In genomic region chr4:108215055-108215454, GRCh38 we compare ENCODE assay signal across 24 cellular contexts. TPM values are rescaled to one million over a fixed set of nuclear protein-coding genes. Genes with fewer than 3 reads are reported as not detected.
DNase-seq lines count a peak whose midpoint lies in the region; ATAC-seq and FAIRE-seq lines count a peak whose summit lies in the region.
"Had no signal": no experiment of that assay in that cellular context is flagged by ENCODE, and none has a peak within 500 bp of the region (broad histone marks: within the 10 kb centered on the region; RNA-seq: fewer than 3 reads in every experiment).

No MANE protein-coding gene starts in this region.

- H3K9me3 ChIP-seq in small intestine (ENCODE audit: control insufficient read depth, low read depth) = no peaks in the 10 kb centered on the region
- H3K9me3 ChIP-seq in CD8-positive, alpha-beta memory T cell (ENCODE audit: low read length) = no peaks in the 10 kb centered on the region
- H3K9me3 ChIP-seq: Peyer's patch had no signal

- H3K4me3 ChIP-seq in small intestine (ENCODE audit: low read depth in 1 of 2, low read length in 2 of 2) = no peak overlapping the region
- no peak overlapping the region for H3K4me3 ChIP-seq in CD8-positive, alpha-beta memory T cell (ENCODE audit: low read length)
- H3K4me3 ChIP-seq: Peyer's patch, SK-N-MC had no signal

- peak; percentile 2 for DNase-seq in HT-29 (ENCODE audit: low spot score)
- DNase-seq in SW480 (ENCODE audit: low spot score) = peak; percentile 62
- DNase-seq in left colon = no peak
- DNase-seq in small intestine = peak; percentile 3
- DNase-seq in CD8-positive, alpha-beta memory T cell = no peak
- no peak for DNase-seq in caudate nucleus (lab: John Stamatoyannopoulos, UW)
- DNase-seq: C1 segment of cervical spinal cord; CD4-positive, alpha-beta memory T cell; DMS 273 treated with DMSO at 0.1 percent for 48 hours; KBM-7; NCI-H1048; NCI-H1417 treated with DMSO at 0.1 percent for 48 hours; NCI-H1694 treated with DMSO at 0.1 percent for 48 hours; NCI-H2081; NCI-H2227 treated with DMSO at 0.1 percent for 48 hours; NCI-H526 treated with DMSO at 0.1 percent for 48 hours; OCI-M1; Peyer's patch; SIG-M5 had no signal

- no peak overlapping the region for H3K27ac Mint-ChIP-seq in CD8-positive, alpha-beta memory T cell
- H3K27ac Mint-ChIP-seq: T-helper 1 cell treated with Interleukin-12 subunit alpha and Interleukin-12 subunit beta and Interleukin-4 antibody, amounts not matched to agents 30 μg/mL and 1 μg/mL, for 36 hours had no signal

- 77 to 88% (median 83%) methylated on average over 4 of the region's 4 CpGs for WGBS in small intestine, 3 donors

- no peak overlapping the region for H3K27ac ChIP-seq in small intestine (ENCODE audit: low read depth in 1 of 2, low read length in 1 of 2)
- H3K27ac ChIP-seq in CD8-positive, alpha-beta memory T cell (ENCODE audit: low read depth, low read length) = no peak overlapping the region
- no peak overlapping the region for H3K27ac ChIP-seq in caudate nucleus (ENCODE audit: low read depth, low read length)
- H3K27ac ChIP-seq: HL-60, Peyer's patch, SK-N-MC had no signal

- no peaks in the 10 kb centered on the region for H3K4me1 Mint-ChIP-seq in CD8-positive, alpha-beta memory T cell
- H3K4me1 Mint-ChIP-seq: CD4-positive, alpha-beta memory T cell had no signal

- CTCF ChIA-PET in CD8-positive, alpha-beta memory T cell (lab: Charles Lee) = no interaction called here

- no peaks in the 10 kb centered on the region for H3K27me3 ChIP-seq in small intestine (ENCODE audit: control insufficient read depth in 2 of 2, insufficient read depth in 2 of 2, low read length in 2 of 2)
- H3K27me3 ChIP-seq in CD8-positive, alpha-beta memory T cell (ENCODE audit: insufficient read depth, low read length, poor library complexity, severe bottlenecking) = no peaks in the 10 kb centered on the region
- H3K27me3 ChIP-seq: Peyer's patch had no signal

- ATAC-seq in left colon (peak; percentile 94), GM19351 (IDR thresholded peaks at IDR 0.05; ENCODE audit: unreplicated experiment) (no peak)
- ATAC-seq: HCT116 had no signal

- no peaks in the 10 kb centered on the region for H3K27me3 Mint-ChIP-seq in CD8-positive, alpha-beta memory T cell
- H3K27me3 Mint-ChIP-seq: CD4-positive, alpha-beta memory T cell had no signal

- POLR2A ChIA-PET in CD8-positive, alpha-beta memory T cell (lab: Charles Lee) = no interaction called here

- no peaks in the 10 kb centered on the region for H3K4me1 ChIP-seq in small intestine (ENCODE audit: control insufficient read depth in 2 of 2, insufficient read depth in 1 of 2, low read depth in 1 of 2, low read length in 1 of 2)
- H3K4me1 ChIP-seq in CD8-positive, alpha-beta memory T cell (ENCODE audit: insufficient read depth, low read length) = no peaks in the 10 kb centered on the region
- H3K4me1 ChIP-seq: Peyer's patch had no signal

- H3K36me3 ChIP-seq in small intestine (ENCODE audit: control insufficient read depth in 2 of 2, insufficient read depth in 2 of 2, low read length in 2 of 2) = no peaks in the 10 kb centered on the region
- H3K36me3 ChIP-seq in CD8-positive, alpha-beta memory T cell (ENCODE audit: insufficient read depth, low read length) = no peaks in the 10 kb centered on the region
- H3K36me3 ChIP-seq: Peyer's patch had no signal

- H3K4me3 Mint-ChIP-seq in CD8-positive, alpha-beta memory T cell = no peak overlapping the region
- H3K4me3 Mint-ChIP-seq: CD4-positive, alpha-beta memory T cell; T-helper 1 cell treated with Interleukin-12 subunit alpha and Interleukin-12 subunit beta and Interleukin-4 antibody, amounts not matched to agents 30 μg/mL and 1 μg/mL, for 36 hours had no signal

- intact Hi-C loops in left colon (cut with DNase I, micrococcal nuclease) = no loop called here

- peaks cover 0 to 5% (median 3%) of the 10 kb centered on the region in 3 donors for H3K36me3 Mint-ChIP-seq in CD8-positive, alpha-beta memory T cell
- H3K36me3 Mint-ChIP-seq: CD4-positive, alpha-beta memory T cell had no signal

- no peak for FAIRE-seq in small intestine (lab: Jason Lieb, UNC)

- peaks cover 0 to 3% (median 0%) of the 10 kb centered on the region in 5 donors for H3K9me3 Mint-ChIP-seq in CD8-positive, alpha-beta memory T cell

RNA-seq across cellular contexts. Expression of gene LEF1, which starts 46.3 kb away (rescaled TPM):
- total RNA-seq in HT-29 (2014; rRNA removed; shearing (Covaris generic)) = 0.10 and 0.21 TPM in 2 replicates
- 1 to 10 TPM; 1.4 to 2.3 TPM for total RNA-seq in left colon
- polyA plus RNA-seq in small intestine = 1 to 10 TPM in 2 of 3 donors, under 1 TPM in 1; 0.89 to 5.2 (median 2.7) TPM
- 10 to 100 TPM; 53.2 to 55.1 TPM for total RNA-seq in CD8-positive, alpha-beta memory T cell
- polyA plus RNA-seq in CD8-positive, alpha-beta memory T cell = 230 TPM

Comparison
In these comparisons a context has a peak if more than half of its experiments do, and no peak if none do; other contexts are left out.
1. DNase-seq: peak in HT-29 (single experiment), SW480 (single experiment) and small intestine (single experiment); none in left colon (0 of 2), CD8-positive, alpha-beta memory T cell (0 of 5) and caudate nucleus (0 of 61).
2. RNA of gene LEF1, which starts 46.3 kb away (total RNA-seq): 53.2 to 55.1 TPM in CD8-positive, alpha-beta memory T cell; 1.4 to 2.3 TPM in left colon and 0.10 to 0.21 TPM in HT-29; every median in the first group is over 10 times any median in the second.